Comparison of ENCODE assay signal across 16 cellular contexts in the genomic region with DNA sequence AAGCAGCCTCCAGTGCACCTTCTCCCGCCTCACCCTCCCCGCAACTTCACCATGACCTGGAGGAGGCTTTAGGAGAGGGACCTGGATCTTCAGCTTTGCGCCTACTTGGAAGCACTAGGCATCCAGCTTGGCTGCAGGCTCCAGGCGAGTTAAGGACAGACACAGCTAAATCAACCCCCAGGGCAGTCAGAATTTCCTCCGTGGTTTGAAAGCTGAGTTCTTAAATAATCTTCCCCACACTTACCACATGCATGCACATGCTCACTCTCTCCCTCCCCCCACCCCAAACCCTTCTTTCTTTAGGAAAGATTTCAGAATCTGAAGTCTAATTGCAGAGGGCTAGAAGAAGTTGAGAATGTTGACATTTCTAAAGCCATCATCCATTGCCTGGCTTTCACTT. TPM values are rescaled to one million over a fixed set of nuclear protein-coding genes. Genes with fewer than 3 reads are reported as not detected.
"Had no signal": no experiment of that assay in that cellular context is flagged by ENCODE, and none has a peak within 500 bp of the region (broad histone marks: within the 10 kb centered on the region; RNA-seq: fewer than 3 reads in every experiment).

No MANE protein-coding gene starts in this region.

- ATAC-seq: activated naive CD4-positive, alpha-beta T cell treated with anti-CD3 and anti-CD28 coated beads, Interleukin-2, amount 50 U/mL, for 72 hours; esophagus mucosa; left colon; naive thymus-derived CD8-positive, alpha-beta T cell had no signal

- H3K9me3 ChIP-seq: right atrium auricular region had no signal

- H3K36me3 ChIP-seq: right atrium auricular region had no signal

- H3K4me3 ChIP-seq: lung, right atrium auricular region had no signal

- H3K27ac ChIP-seq: right atrium auricular region had no signal

- DNase-seq: activated B cell treated with CpG ODN at 0.5 μM for 24 hours; activated CD4-positive, alpha-beta T cell treated with anti-CD3 and anti-CD28 coated beads, Interleukin-2, amount 10 ng/mL, durations not matched to agents 7 days and 5 days; activated effector memory CD4-positive, alpha-beta T cell treated with Interleukin-2 at 50 U/mL for 16 hours; activated T-cell treated with anti-CD3 and anti-CD28 coated beads, Interleukin-2, amount 50 U/mL, for 1 hour; cerebellar nuclear complex; dermis blood vessel endothelial cell; head of caudate nucleus; left colon; nucleus accumbens; stimulated activated naive CD4-positive, alpha-beta T cell; trophoblast cell had no signal

- H3K4me1 ChIP-seq: right atrium auricular region had no signal

- H3K27me3 ChIP-seq: right atrium auricular region had no signal

RNA-seq across cellular contexts. Expression of a gene that starts 36.7 kb away (rescaled TPM):
- total RNA-seq: activated CD4-positive, alpha-beta T cell treated with anti-CD3 and anti-CD28 coated beads, Interleukin-2, amount 10 ng/mL, durations not matched to agents 7 days and 5 days had no signal
